ENCODE assay signal across 27 cellular contexts in the genomic region with DNA sequence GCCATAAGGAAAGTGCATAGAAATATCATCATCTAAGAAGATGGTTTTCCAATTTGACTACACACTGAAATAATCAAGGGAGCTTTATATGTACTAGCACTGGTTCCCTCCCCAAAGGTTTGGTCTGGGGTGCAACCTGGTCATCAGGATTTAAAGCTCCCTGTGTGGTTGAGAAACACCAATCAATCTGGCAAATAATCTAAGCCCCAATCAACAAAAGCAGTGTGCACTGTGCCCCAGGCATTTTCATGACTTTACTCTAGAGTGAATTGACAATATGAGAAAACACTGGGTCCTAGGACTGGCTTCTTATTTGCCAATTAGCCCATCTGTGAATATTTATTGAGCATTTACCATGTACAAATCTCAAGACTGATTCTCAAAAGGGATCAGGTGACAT.
"Had no signal": no experiment of that assay in that cellular context is flagged by ENCODE, and none has a peak within 500 bp of the region (broad histone marks: within the 10 kb centered on the region; RNA-seq: fewer than 3 reads in every experiment).

No MANE protein-coding gene starts in this region.

- H3K9me3 Mint-ChIP-seq: activated CD4-positive, alpha-beta T cell treated with anti-CD3 and anti-CD28 coated beads, Interleukin-2, amount 10 ng/mL, durations not matched to agents 24 days and 14 days; activated CD8-positive, alpha-beta T cell treated with anti-CD3 and anti-CD28 coated beads for 36 hours; activated naive CD8-positive, alpha-beta T cell treated with anti-CD3 and anti-CD28 coated beads for 36 hours; activated T-cell treated with anti-CD3 and anti-CD28 coated beads, Interleukin-2, amount 50 U/mL, for 72 hours; activated T-helper 17 cell treated with anti-CD3 and anti-CD28 coated beads, Interleukin-2, amount 50 U/mL, for 72 hours had no signal

- DNase-seq: activated CD4-positive, alpha-beta T cell treated with anti-CD3 and anti-CD28 coated beads, Interleukin-2, amount 10 ng/mL, durations not matched to agents 24 days and 14 days; activated CD4-positive, alpha-beta T cell treated with anti-CD3 and anti-CD28 coated beads, Interleukin-2, amount 50 U/mL, for 4 hours; activated CD8-positive, alpha-beta T cell treated with anti-CD3 and anti-CD28 coated beads for 36 hours; activated effector memory CD4-positive, alpha-beta T cell treated with anti-CD3 and anti-CD28 coated beads, Interleukin-2, amount 50 U/mL, for 16 hours; activated naive CD4-positive, alpha-beta T cell; activated naive CD4-positive, alpha-beta T cell treated with anti-CD3 and anti-CD28 coated beads, Interleukin-2, amount 50 U/mL, for 16 hours; activated naive CD8-positive, alpha-beta T cell treated with anti-CD3 and anti-CD28 coated beads for 36 hours; activated T-cell treated with anti-CD3 and anti-CD28 coated beads, Interleukin-2, amount 50 U/mL, for 1 hour; activated T-cell treated with anti-CD3 and anti-CD28 coated beads, Interleukin-2, amount 50 U/mL, for 72 hours; amniotic stem cell; aorta; brain microvascular endothelial cell; central memory CD4-positive, alpha-beta T cell; Kasumi-1; KG1; MG63; NCI-H1048; NCI-H187 treated with DMSO at 0.1 percent for 48 hours; NCI-H510A; NCI-H526; NCI-H774; SHP77; T1000 had no signal

- H3K9me3 ChIP-seq: MG63, SJCRH30 had no signal

- H3K36me3 ChIP-seq: brain microvascular endothelial cell, MG63, SJCRH30 had no signal

- H3K27ac Mint-ChIP-seq: activated CD4-positive, alpha-beta T cell treated with anti-CD3 and anti-CD28 coated beads, Interleukin-2, amount 10 ng/mL, durations not matched to agents 24 days and 14 days; activated CD8-positive, alpha-beta T cell treated with anti-CD3 and anti-CD28 coated beads for 36 hours; activated naive CD8-positive, alpha-beta T cell treated with anti-CD3 and anti-CD28 coated beads for 36 hours; activated T-cell treated with anti-CD3 and anti-CD28 coated beads, Interleukin-2, amount 50 U/mL, for 72 hours; activated T-helper 17 cell treated with anti-CD3 and anti-CD28 coated beads, Interleukin-2, amount 50 U/mL, for 72 hours had no signal

- H3K4me3 Mint-ChIP-seq: activated CD4-positive, alpha-beta T cell treated with anti-CD3 and anti-CD28 coated beads, Interleukin-2, amount 10 ng/mL, durations not matched to agents 24 days and 14 days; activated CD8-positive, alpha-beta T cell treated with anti-CD3 and anti-CD28 coated beads for 36 hours; activated naive CD8-positive, alpha-beta T cell treated with anti-CD3 and anti-CD28 coated beads for 36 hours; activated T-cell treated with anti-CD3 and anti-CD28 coated beads, Interleukin-2, amount 50 U/mL, for 72 hours; activated T-helper 17 cell treated with anti-CD3 and anti-CD28 coated beads, Interleukin-2, amount 50 U/mL, for 72 hours had no signal

- H3K4me1 Mint-ChIP-seq: activated CD4-positive, alpha-beta T cell treated with anti-CD3 and anti-CD28 coated beads, Interleukin-2, amount 10 ng/mL, durations not matched to agents 24 days and 14 days; activated naive CD8-positive, alpha-beta T cell treated with anti-CD3 and anti-CD28 coated beads for 36 hours; activated T-helper 17 cell treated with anti-CD3 and anti-CD28 coated beads, Interleukin-2, amount 50 U/mL, for 72 hours had no signal

- H3K27ac ChIP-seq: brain microvascular endothelial cell, SJCRH30, SK-N-MC had no signal

- H3K36me3 Mint-ChIP-seq: activated naive CD8-positive, alpha-beta T cell treated with anti-CD3 and anti-CD28 coated beads for 36 hours had no signal

- ATAC-seq: activated CD8-positive, alpha-beta T cell treated with anti-CD3 and anti-CD28 coated beads for 36 hours; activated T-cell treated with anti-CD3 and anti-CD28 coated beads, Interleukin-2, amount 50 U/mL, for 72 hours; activated T-helper 17 cell treated with anti-CD3 and anti-CD28 coated beads, Interleukin-2, amount 50 U/mL, for 72 hours; Panc1 had no signal

- H3K4me1 ChIP-seq: SJCRH30 had no signal

- H3K27me3 ChIP-seq: brain microvascular endothelial cell, SJCRH30 had no signal

- H3K4me3 ChIP-seq: MG63, SJCRH30, SK-N-MC had no signal

- H3K27me3 Mint-ChIP-seq: activated CD4-positive, alpha-beta T cell treated with anti-CD3 and anti-CD28 coated beads, Interleukin-2, amount 10 ng/mL, durations not matched to agents 24 days and 14 days had no signal
